1 cellular context compared by ENCODE assay signal in the genomic region with DNA sequence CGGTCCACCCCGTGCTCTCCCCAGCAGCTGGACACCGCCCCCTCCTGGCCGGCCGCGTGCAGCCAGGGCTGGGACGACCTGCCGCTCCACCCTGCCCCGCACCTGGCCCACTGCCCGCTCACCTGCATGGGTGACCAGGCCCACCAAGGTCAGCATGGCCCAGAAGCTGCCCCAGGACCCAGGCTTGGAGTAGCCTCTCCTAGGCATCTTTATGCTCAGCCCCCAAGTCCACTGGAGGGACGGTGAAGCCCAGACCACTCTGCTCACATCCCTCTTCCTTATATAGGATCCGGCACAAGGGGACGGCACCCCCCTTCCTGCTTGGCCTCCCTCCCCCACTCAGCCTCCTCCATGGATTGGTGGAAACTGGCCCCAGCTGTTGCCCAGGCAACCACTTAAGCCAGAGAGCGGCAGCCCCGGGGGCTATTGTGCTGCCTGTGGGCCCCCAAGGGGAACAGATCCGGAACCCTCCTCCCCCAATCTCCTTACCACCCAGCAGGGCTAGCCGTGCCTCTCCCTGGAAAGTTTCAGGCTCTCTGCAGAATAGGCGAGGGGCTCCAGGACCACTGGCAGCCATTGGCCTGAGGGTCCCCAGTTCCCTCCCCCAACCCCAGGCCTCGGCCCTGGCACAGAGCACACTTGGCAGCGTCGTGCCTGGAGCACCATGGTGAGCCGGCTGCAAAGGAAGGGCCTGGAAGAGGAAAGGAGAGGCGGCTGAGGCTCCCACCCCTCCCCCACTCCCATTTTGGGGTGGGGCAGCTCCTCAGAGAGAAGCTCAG.
TF ChIP-seq lines count a peak whose summit lies in the region.

A gene with protein sequence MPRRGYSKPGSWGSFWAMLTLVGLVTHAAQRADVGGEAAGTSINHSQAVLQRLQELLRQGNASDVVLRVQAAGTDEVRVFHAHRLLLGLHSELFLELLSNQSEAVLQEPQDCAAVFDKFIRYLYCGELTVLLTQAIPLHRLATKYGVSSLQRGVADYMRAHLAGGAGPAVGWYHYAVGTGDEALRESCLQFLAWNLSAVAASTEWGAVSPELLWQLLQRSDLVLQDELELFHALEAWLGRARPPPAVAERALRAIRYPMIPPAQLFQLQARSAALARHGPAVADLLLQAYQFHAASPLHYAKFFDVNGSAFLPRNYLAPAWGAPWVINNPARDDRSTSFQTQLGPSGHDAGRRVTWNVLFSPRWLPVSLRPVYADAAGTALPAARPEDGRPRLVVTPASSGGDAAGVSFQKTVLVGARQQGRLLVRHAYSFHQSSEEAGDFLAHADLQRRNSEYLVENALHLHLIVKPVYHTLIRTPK (minus strand): TSS at position 256 of the 779 bp plus-strand sequence. CDS start 49 bp downstream, at position 207.

TF ChIP-seq in HepG2, 621 proteins besides CTCF, POLR2A, EP300 and RAD21 (continued from another document and continues in another):
- TF ChIP-seq, protein P1, sequence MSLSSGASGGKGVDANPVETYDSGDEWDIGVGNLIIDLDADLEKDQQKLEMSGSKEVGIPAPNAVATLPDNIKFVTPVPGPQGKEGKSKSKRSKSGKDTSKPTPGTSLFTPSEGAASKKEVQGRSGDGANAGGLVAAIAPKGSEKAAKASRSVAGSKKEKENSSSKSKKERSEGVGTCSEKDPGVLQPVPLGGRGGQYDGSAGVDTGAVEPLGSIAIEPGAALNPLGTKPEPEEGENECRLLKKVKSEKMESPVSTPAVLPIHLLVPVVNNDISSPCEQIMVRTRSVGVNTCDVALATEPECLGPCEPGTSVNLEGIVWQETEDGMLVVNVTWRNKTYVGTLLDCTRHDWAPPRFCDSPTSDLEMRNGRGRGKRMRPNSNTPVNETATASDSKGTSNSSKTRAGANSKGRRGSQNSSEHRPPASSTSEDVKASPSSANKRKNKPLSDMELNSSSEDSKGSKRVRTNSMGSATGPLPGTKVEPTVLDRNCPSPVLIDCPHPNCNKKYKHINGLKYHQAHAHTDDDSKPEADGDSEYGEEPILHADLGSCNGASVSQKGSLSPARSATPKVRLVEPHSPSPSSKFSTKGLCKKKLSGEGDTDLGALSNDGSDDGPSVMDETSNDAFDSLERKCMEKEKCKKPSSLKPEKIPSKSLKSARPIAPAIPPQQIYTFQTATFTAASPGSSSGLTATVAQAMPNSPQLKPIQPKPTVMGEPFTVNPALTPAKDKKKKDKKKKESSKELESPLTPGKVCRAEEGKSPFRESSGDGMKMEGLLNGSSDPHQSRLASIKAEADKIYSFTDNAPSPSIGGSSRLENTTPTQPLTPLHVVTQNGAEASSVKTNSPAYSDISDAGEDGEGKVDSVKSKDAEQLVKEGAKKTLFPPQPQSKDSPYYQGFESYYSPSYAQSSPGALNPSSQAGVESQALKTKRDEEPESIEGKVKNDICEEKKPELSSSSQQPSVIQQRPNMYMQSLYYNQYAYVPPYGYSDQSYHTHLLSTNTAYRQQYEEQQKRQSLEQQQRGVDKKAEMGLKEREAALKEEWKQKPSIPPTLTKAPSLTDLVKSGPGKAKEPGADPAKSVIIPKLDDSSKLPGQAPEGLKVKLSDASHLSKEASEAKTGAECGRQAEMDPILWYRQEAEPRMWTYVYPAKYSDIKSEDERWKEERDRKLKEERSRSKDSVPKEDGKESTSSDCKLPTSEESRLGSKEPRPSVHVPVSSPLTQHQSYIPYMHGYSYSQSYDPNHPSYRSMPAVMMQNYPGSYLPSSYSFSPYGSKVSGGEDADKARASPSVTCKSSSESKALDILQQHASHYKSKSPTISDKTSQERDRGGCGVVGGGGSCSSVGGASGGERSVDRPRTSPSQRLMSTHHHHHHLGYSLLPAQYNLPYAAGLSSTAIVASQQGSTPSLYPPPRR (CRISPR knock-in tag; IDR thresholded peaks at IDR 0.05; ENCODE audit: borderline replicate concordance), result 0 out of 2 replicates have a peak, but pooled peaks have one; percentile 22
- TF ChIP-seq ZFP37 (CRISPR knock-in tag; IDR thresholded peaks at IDR 0.05; ENCODE audit: borderline replicate concordance), result no peak
- no peak for TF ChIP-seq MIER3 (CRISPR knock-in tag; IDR thresholded peaks at IDR 0.05; ENCODE audit: borderline replicate concordance)
- TF ChIP-seq TOE1 (CRISPR knock-in tag; IDR thresholded peaks at IDR 0.05), result no peak
- no peak for TF ChIP-seq CENPT (CRISPR knock-in tag; IDR thresholded peaks at IDR 0.05; ENCODE audit: low read depth)
- TF ChIP-seq, protein P2, sequence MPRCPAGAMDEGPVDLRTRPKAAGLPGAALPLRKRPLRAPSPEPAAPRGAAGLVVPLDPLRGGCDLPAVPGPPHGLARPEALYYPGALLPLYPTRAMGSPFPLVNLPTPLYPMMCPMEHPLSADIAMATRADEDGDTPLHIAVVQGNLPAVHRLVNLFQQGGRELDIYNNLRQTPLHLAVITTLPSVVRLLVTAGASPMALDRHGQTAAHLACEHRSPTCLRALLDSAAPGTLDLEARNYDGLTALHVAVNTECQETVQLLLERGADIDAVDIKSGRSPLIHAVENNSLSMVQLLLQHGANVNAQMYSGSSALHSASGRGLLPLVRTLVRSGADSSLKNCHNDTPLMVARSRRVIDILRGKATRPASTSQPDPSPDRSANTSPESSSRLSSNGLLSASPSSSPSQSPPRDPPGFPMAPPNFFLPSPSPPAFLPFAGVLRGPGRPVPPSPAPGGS (CRISPR knock-in tag; IDR thresholded peaks at IDR 0.05), result no peak
- peak; percentile 45; the same call in 1 of the 2 replicates for TF ChIP-seq KDM2A (CRISPR knock-in tag; IDR thresholded peaks at IDR 0.05; ENCODE audit: borderline replicate concordance, low read depth)
- TF ChIP-seq SP140L (CRISPR knock-in tag; IDR thresholded peaks at IDR 0.05; ENCODE audit: borderline replicate concordance), result no peak
- peak; percentile 25; the same call in 1 of the 2 replicates for TF ChIP-seq RXRA (CRISPR knock-in tag; IDR thresholded peaks at IDR 0.05)
- TF ChIP-seq, protein P3, sequence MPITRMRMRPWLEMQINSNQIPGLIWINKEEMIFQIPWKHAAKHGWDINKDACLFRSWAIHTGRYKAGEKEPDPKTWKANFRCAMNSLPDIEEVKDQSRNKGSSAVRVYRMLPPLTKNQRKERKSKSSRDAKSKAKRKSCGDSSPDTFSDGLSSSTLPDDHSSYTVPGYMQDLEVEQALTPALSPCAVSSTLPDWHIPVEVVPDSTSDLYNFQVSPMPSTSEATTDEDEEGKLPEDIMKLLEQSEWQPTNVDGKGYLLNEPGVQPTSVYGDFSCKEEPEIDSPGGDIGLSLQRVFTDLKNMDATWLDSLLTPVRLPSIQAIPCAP (CRISPR knock-in tag; IDR thresholded peaks at IDR 0.05; ENCODE audit: low read depth), result no peak
- no peak for TF ChIP-seq ZNF670 (CRISPR knock-in tag; IDR thresholded peaks at IDR 0.05; ENCODE audit: borderline replicate concordance)
- no peak for TF ChIP-seq SIN3B (IDR thresholded peaks at IDR 0.05; ENCODE audit: low read length)
- TF ChIP-seq NR2F2 (IDR thresholded peaks at IDR 0.05; ENCODE audit: borderline replicate concordance, low read depth), result no peak
- TF ChIP-seq DNMT3B (CRISPR knock-in tag; conservative IDR thresholded peaks at IDR 0.05), result no peak
- peak; percentile 62 for TF ChIP-seq STAG1 (CRISPR knock-in tag; IDR thresholded peaks at IDR 0.05)
- TF ChIP-seq CHD2 (IDR thresholded peaks at IDR 0.05; ENCODE audit: low read depth, low read length), result no peak
- TF ChIP-seq FLYWCH1 (CRISPR knock-in tag; IDR thresholded peaks at IDR 0.05), result no peak
- TF ChIP-seq, protein P4, sequence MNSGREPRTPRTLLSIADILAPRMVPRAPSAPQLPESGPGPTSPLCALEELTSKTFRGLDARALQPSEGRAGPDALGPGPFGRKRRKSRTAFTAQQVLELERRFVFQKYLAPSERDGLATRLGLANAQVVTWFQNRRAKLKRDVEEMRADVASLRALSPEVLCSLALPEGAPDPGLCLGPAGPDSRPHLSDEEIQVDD (CRISPR knock-in tag; IDR thresholded peaks at IDR 0.05; ENCODE audit: borderline replicate concordance), result no peak
- TF ChIP-seq ZBTB38 (CRISPR knock-in tag; IDR thresholded peaks at IDR 0.05), result no peak
- no peak for TF ChIP-seq WIZ (CRISPR knock-in tag; IDR thresholded peaks at IDR 0.05)
- TF ChIP-seq SETDB1 (CRISPR knock-in tag; IDR thresholded peaks at IDR 0.05; ENCODE audit: borderline replicate concordance), result no peak
- TF ChIP-seq EED (CRISPR knock-in tag; IDR thresholded peaks at IDR 0.05), result no peak
- TF ChIP-seq XRCC5 (optimal IDR thresholded peaks at IDR 0.05; ENCODE audit: low read length), result peak; percentile 87
- no peak for TF ChIP-seq MIER2 (CRISPR knock-in tag; IDR thresholded peaks at IDR 0.05)
- TF ChIP-seq YY1 (IDR thresholded peaks at IDR 0.05; ENCODE audit: insufficient read depth, insufficient replicate concordance, low read depth, low read length), result peak; percentile 16
- TF ChIP-seq, protein P5, sequence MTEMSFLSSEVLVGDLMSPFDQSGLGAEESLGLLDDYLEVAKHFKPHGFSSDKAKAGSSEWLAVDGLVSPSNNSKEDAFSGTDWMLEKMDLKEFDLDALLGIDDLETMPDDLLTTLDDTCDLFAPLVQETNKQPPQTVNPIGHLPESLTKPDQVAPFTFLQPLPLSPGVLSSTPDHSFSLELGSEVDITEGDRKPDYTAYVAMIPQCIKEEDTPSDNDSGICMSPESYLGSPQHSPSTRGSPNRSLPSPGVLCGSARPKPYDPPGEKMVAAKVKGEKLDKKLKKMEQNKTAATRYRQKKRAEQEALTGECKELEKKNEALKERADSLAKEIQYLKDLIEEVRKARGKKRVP (CRISPR knock-in tag; IDR thresholded peaks at IDR 0.05), result no peak
- TF ChIP-seq, protein P6, sequence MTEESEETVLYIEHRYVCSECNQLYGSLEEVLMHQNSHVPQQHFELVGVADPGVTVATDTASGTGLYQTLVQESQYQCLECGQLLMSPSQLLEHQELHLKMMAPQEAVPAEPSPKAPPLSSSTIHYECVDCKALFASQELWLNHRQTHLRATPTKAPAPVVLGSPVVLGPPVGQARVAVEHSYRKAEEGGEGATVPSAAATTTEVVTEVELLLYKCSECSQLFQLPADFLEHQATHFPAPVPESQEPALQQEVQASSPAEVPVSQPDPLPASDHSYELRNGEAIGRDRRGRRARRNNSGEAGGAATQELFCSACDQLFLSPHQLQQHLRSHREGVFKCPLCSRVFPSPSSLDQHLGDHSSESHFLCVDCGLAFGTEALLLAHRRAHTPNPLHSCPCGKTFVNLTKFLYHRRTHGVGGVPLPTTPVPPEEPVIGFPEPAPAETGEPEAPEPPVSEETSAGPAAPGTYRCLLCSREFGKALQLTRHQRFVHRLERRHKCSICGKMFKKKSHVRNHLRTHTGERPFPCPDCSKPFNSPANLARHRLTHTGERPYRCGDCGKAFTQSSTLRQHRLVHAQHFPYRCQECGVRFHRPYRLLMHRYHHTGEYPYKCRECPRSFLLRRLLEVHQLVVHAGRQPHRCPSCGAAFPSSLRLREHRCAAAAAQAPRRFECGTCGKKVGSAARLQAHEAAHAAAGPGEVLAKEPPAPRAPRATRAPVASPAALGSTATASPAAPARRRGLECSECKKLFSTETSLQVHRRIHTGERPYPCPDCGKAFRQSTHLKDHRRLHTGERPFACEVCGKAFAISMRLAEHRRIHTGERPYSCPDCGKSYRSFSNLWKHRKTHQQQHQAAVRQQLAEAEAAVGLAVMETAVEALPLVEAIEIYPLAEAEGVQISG (CRISPR knock-in tag; IDR thresholded peaks at IDR 0.05), result 0 out of 2 replicates have a peak, but pooled peaks have one; percentile 19
- TF ChIP-seq PCBP1 (IDR thresholded peaks at IDR 0.05; ENCODE audit: borderline replicate concordance, low read depth, low read length), result no peak
- peak; percentile 67; the same call in 1 of the 2 replicates for TF ChIP-seq NFKB2 (CRISPR knock-in tag; IDR thresholded peaks at IDR 0.05; ENCODE audit: borderline replicate concordance)
- no peak for TF ChIP-seq ZNF263 (CRISPR knock-in tag; IDR thresholded peaks at IDR 0.05)
- TF ChIP-seq, protein P7, sequence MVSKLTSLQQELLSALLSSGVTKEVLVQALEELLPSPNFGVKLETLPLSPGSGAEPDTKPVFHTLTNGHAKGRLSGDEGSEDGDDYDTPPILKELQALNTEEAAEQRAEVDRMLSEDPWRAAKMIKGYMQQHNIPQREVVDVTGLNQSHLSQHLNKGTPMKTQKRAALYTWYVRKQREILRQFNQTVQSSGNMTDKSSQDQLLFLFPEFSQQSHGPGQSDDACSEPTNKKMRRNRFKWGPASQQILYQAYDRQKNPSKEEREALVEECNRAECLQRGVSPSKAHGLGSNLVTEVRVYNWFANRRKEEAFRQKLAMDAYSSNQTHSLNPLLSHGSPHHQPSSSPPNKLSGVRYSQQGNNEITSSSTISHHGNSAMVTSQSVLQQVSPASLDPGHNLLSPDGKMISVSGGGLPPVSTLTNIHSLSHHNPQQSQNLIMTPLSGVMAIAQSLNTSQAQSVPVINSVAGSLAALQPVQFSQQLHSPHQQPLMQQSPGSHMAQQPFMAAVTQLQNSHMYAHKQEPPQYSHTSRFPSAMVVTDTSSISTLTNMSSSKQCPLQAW (CRISPR knock-in tag; IDR thresholded peaks at IDR 0.05), result peak; percentile 36; the same call in 1 of the 2 replicates
- TF ChIP-seq RELA (CRISPR knock-in tag; IDR thresholded peaks at IDR 0.05), result no peak
- TF ChIP-seq, protein P8, sequence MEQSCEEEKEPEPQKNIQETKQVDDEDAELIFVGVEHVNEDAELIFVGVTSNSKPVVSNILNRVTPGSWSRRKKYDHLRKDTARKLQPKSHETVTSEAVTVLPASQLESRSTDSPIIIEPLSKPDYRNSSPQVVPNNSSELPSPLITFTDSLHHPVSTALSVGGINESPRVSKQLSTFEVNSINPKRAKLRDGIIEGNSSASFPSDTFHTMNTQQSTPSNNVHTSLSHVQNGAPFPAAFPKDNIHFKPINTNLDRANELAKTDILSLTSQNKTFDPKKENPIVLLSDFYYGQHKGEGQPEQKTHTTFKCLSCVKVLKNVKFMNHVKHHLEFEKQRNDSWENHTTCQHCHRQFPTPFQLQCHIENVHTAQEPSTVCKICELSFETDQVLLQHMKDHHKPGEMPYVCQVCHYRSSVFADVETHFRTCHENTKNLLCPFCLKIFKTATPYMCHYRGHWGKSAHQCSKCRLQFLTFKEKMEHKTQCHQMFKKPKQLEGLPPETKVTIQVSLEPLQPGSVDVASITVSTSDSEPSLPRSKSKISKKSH (CRISPR knock-in tag; IDR thresholded peaks at IDR 0.05; ENCODE audit: borderline replicate concordance), result 0 out of 2 replicates have a peak, but pooled peaks have one; percentile 0
- TF ChIP-seq, protein P9, sequence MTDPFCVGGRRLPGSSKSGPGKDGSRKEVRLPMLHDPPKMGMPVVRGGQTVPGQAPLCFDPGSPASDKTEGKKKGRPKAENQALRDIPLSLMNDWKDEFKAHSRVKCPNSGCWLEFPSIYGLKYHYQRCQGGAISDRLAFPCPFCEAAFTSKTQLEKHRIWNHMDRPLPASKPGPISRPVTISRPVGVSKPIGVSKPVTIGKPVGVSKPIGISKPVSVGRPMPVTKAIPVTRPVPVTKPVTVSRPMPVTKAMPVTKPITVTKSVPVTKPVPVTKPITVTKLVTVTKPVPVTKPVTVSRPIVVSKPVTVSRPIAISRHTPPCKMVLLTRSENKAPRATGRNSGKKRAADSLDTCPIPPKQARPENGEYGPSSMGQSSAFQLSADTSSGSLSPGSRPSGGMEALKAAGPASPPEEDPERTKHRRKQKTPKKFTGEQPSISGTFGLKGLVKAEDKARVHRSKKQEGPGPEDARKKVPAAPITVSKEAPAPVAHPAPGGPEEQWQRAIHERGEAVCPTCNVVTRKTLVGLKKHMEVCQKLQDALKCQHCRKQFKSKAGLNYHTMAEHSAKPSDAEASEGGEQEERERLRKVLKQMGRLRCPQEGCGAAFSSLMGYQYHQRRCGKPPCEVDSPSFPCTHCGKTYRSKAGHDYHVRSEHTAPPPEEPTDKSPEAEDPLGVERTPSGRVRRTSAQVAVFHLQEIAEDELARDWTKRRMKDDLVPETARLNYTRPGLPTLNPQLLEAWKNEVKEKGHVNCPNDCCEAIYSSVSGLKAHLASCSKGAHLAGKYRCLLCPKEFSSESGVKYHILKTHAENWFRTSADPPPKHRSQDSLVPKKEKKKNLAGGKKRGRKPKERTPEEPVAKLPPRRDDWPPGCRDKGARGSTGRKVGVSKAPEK (CRISPR knock-in tag; IDR thresholded peaks at IDR 0.05; ENCODE audit: borderline replicate concordance), result no peak
- TF ChIP-seq ZNF121 (CRISPR knock-in tag; IDR thresholded peaks at IDR 0.05), result peak; percentile 31; the same call in 1 of the 2 replicates
